In genomic region chr21:32457360-32457840, GRCh38 we compare ENCODE assay signal across 11 cellular contexts. TPM values are rescaled to one million over a fixed set of nuclear protein-coding genes. Genes with fewer than 3 reads are reported as not detected.
DNase-seq lines count a peak whose midpoint lies in the region; ATAC-seq and TF ChIP-seq lines count a peak whose summit lies in the region.
"Had no signal": no experiment of that assay in that cellular context is flagged by ENCODE, and none has a peak within 500 bp of the region (broad histone marks: within the 10 kb centered on the region; RNA-seq: fewer than 3 reads in every experiment).

No MANE protein-coding gene starts in this region.

- no peaks in the 10 kb centered on the region for H3K79me2 ChIP-seq in neural progenitor cell (ENCODE audit: low read depth)

- ATAC-seq in HG02885 (IDR thresholded peaks at IDR 0.05; ENCODE audit: poor library complexity, unreplicated experiment) (no peak), GM18870 (IDR thresholded peaks at IDR 0.05; ENCODE audit: unreplicated experiment) (no peak)

- peaks cover 3% of the 10 kb centered on the region for H3K9me3 Mint-ChIP-seq in neural progenitor cell
- H3K9me3 Mint-ChIP-seq: central memory CD8-positive, alpha-beta T cell had no signal

- WGBS in esophagus muscularis mucosa, result 28% methylated on average over 9 of the region's 9 CpGs

- peaks cover 29 to 75% (median 48%) of the 10 kb centered on the region in 4 donors for H3K36me3 ChIP-seq in esophagus muscularis mucosa
- H3K36me3 ChIP-seq in neural progenitor cell, result no peaks in the 10 kb centered on the region

- peak overlapping the region; percentile 38 for H3K27ac Mint-ChIP-seq in neural progenitor cell

- H3K27me3 ChIP-seq in esophagus muscularis mucosa (no peaks in the 10 kb centered on the region), neural progenitor cell (no peaks in the 10 kb centered on the region)

- H3K4me3 ChIP-seq in esophagus muscularis mucosa, result no peak overlapping the region
- no peak overlapping the region for H3K4me3 ChIP-seq in neural progenitor cell

- no peak overlapping the region for H2AFZ ChIP-seq in neural progenitor cell (replicated peaks)

- H3K9me3 ChIP-seq in esophagus muscularis mucosa (no peaks in the 10 kb centered on the region), neural progenitor cell (ENCODE audit: low read depth) (no peaks in the 10 kb centered on the region)

- H3K4me1 ChIP-seq in esophagus muscularis mucosa (peaks cover 35 to 57% (median 48%) of the 10 kb centered on the region in 4 donors), neural progenitor cell (peaks cover 7% of the 10 kb centered on the region)

- no peak overlapping the region for H3K4me3 Mint-ChIP-seq in neural progenitor cell
- H3K4me3 Mint-ChIP-seq: central memory CD8-positive, alpha-beta T cell had no signal

- no peaks in the 10 kb centered on the region for H3K36me3 Mint-ChIP-seq in neural progenitor cell

- no peak for TF ChIP-seq POLR2A in esophagus muscularis mucosa (IDR thresholded peaks at IDR 0.05; ENCODE audit: low read depth)

- TF ChIP-seq EP300 in esophagus muscularis mucosa (IDR thresholded peaks at IDR 0.05), result no peak

- H3K27me3 Mint-ChIP-seq in neural progenitor cell (ENCODE audit: insufficient read depth, low read depth), result no peaks in the 10 kb centered on the region
- H3K27me3 Mint-ChIP-seq: central memory CD8-positive, alpha-beta T cell had no signal

- H3K27ac ChIP-seq in esophagus muscularis mucosa (replicated peaks in 1 of 4), result peak overlapping the region; percentile 81 to 95 (median 84)
- H3K27ac ChIP-seq in neural progenitor cell, result no peak overlapping the region
- H3K27ac ChIP-seq: KMS-11 had no signal

- H3K9ac ChIP-seq in neural progenitor cell, result no peak overlapping the region
- H3K9ac ChIP-seq: KMS-11 had no signal

- DNase-seq in AG08396 (ENCODE audit: low spot score) (peak; percentile 38), OCI-M1 (lab: John Stamatoyannopoulos, UW) (peak; percentile 20), esophagus muscularis mucosa (ENCODE audit: extremely low spot score) (no peak), neural progenitor cell (ENCODE audit: low spot score) (no peak), NCI-H2227 treated with DMSO at 0.1 percent for 48 hours (lab: John Stamatoyannopoulos, UW) (no peak), epidermal melanocyte (ENCODE audit: insufficient read length, low spot score) (no peak)
- DNase-seq: DMS153 had no signal

- no peaks in the 10 kb centered on the region for H3F3A ChIP-seq in neural progenitor cell (ENCODE audit: low read depth)

- peaks cover 9% of the 10 kb centered on the region for H3K4me1 Mint-ChIP-seq in neural progenitor cell

- H3K4me2 ChIP-seq in neural progenitor cell, result no peak overlapping the region
- H3K4me2 ChIP-seq: KMS-11 had no signal

- no peaks in the 10 kb centered on the region for H4K20me1 ChIP-seq in neural progenitor cell (ENCODE audit: low read depth)

- intact Hi-C loops in esophagus muscularis mucosa (cut with DNase I), result loop anchor here (2.0 kb wide), 1 partner anchor 43 kb away; no protein-coding TSS in a partner anchor

- peak in 2 of 3 experiments; percentile 16 to 19 for TF ChIP-seq CTCF in esophagus muscularis mucosa (IDR thresholded peaks at IDR 0.05)
- no peak for TF ChIP-seq CTCF in neural progenitor cell (IDR thresholded peaks at IDR 0.05)

RNA-seq across cellular contexts. Expression of gene EVA1C, which starts 44.9 kb away (rescaled TPM):
- total RNA-seq in esophagus muscularis mucosa, result 10 to 100 TPM; 49.8 to 86.6 (median 64.6) TPM
- 0.56 and 1.2 TPM in 2 replicates for total RNA-seq in neural progenitor cell (ENCODE audit: low replicate concordance)

Comparison
In these comparisons a context has a peak if more than half of its experiments do, and no peak if none do; other contexts are left out.
1. DNase-seq: peak in AG08396 (single experiment) and OCI-M1 (single experiment); none in esophagus muscularis mucosa (single experiment), neural progenitor cell (single experiment), NCI-H2227 treated with DMSO at 0.1 percent for 48 hours (single experiment) and epidermal melanocyte (single experiment).
2. RNA of gene EVA1C, which starts 44.9 kb away (total RNA-seq): 49.8 to 86.6 TPM in esophagus muscularis mucosa; 0.56 to 1.2 TPM in neural progenitor cell; every median in the first group is over 10 times any median in the second.